ENCODE assay signal across 27 cellular contexts in the genomic region with DNA sequence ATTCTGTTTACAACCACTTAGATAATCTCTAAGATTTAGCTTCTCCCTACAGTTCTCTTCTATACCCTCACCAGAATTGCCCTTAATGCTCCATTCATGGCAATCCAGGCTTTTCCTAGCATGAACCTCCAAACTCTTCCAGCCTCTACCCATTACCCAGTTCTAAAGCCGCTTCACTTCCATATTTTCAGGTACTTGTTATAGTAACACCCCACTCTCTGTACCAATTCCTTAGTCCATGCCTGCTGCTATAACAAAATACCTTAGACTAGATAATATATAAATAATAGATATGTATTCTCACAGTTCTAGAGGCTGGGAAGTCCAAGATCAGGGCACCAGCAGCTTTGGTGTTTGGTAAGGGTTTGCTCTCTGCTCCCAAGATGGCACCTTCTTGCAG.
"Had no signal": no experiment of that assay in that cellular context is flagged by ENCODE, and none has a peak within 500 bp of the region (broad histone marks: within the 10 kb centered on the region; RNA-seq: fewer than 3 reads in every experiment).

No MANE protein-coding gene starts in this region.

- H3K27me3 ChIP-seq: stomach, suprapubic skin, testis, thyroid gland, tibial artery, tibial nerve, transverse colon, upper lobe of left lung, upper lobe of right lung, uterus, vagina had no signal

- H3K4me1 ChIP-seq: stomach, suprapubic skin, testis, thyroid gland, tibial artery, tibial nerve, transverse colon, upper lobe of left lung, upper lobe of right lung, uterus, vagina had no signal

- H3K36me3 ChIP-seq: stomach, suprapubic skin, thoracic aorta, thyroid gland, tibial artery, tibial nerve, transverse colon, upper lobe of left lung, upper lobe of right lung, uterus, vagina had no signal

- DNase-seq: stimulated activated CD4-positive, alpha-beta T cell treated with anti-CD3 and anti-CD28 coated beads, Interleukin-2, amount 100 ng/mL, for 48 hours; stimulated activated CD4-positive, alpha-beta T cell treated with anti-CD3 and anti-CD28 coated beads, Interleukin-4, amount 100 ng/mL, for 1 hour; stimulated activated CD4-positive, alpha-beta T cell treated with anti-CD3 and anti-CD28 coated beads, Interleukin-4, amount 100 ng/mL, for 24 hours; stimulated activated CD4-positive, alpha-beta T cell treated with anti-CD3 and anti-CD28 coated beads, Interleukin-4, amount 100 ng/mL, for 4 hours; stimulated activated CD8-positive, alpha-beta memory T cell treated with anti-CD3 and anti-CD28 coated beads, Interleukin-4, amount 100 ng/mL, for 48 hours; stimulated activated naive B cell treated with anti-CD40 and anti-IgM and Interleukin-4, amounts not matched to agents 10 μg/mL and 1 μg/mL and 100 μg/mL, for 72 hours; stimulated activated naive CD4-positive, alpha-beta T cell; stimulated activated naive CD4-positive, alpha-beta T cell treated with Interleukin-2 at 50 U/mL for 16 hours; stimulated activated naive CD8-positive, alpha-beta T cell treated with anti-CD3 and anti-CD28 coated beads, Interleukin-15, amount 100 ng/mL, for 72 hours; stimulated activated naive CD8-positive, alpha-beta T cell treated with anti-CD3 and anti-CD28 coated beads, Interleukin-15, Interleukin-2, amounts not matched to agents 100 U/mL and 50 U/mL, for 24 hours; stomach; substantia nigra; testis; thyroid gland; tibial artery; transverse colon; trophoblast cell; upper lobe of left lung; upper lobe of right lung; uterus had no signal

- ATAC-seq: stimulated activated effector memory CD8-positive, alpha-beta T cell treated with anti-CD3 and anti-CD28 coated beads, Interleukin-12 subunit alpha, Interleukin-12 subunit beta, amount 100 ng/mL, for 72 hours; stimulated activated memory B cell treated with anti-CD40 and anti-IgM and Interleukin-4, amounts not matched to agents 10 μg/mL and 1 μg/mL and 100 μg/mL, for 72 hours; stimulated activated naive B cell treated with anti-CD40 and anti-IgM and Interleukin-4, amounts not matched to agents 10 μg/mL and 1 μg/mL and 100 μg/mL, for 72 hours; stimulated activated naive CD8-positive, alpha-beta T cell treated with anti-CD3 and anti-CD28 coated beads, Interleukin-15, amount 100 ng/mL, for 72 hours; stimulated activated naive CD8-positive, alpha-beta T cell treated with anti-CD3 and anti-CD28 coated beads, Interleukin-15, Interleukin-2, amounts not matched to agents 100 U/mL and 50 U/mL, for 24 hours; upper lobe of right lung had no signal

- FAIRE-seq: urothelium cell line had no signal

- H3K9me3 ChIP-seq: testis, thyroid gland, upper lobe of right lung, uterus, vagina had no signal

- H3K4me3 ChIP-seq: stomach, suprapubic skin, testis, thoracic aorta, thyroid gland, tibial artery, tibial nerve, transverse colon, upper lobe of left lung, upper lobe of right lung, uterus, vagina had no signal

- H3K27ac ChIP-seq: stomach, suprapubic skin, testis, thoracic aorta, thyroid gland, tibial artery, tibial nerve, transverse colon, upper lobe of left lung, upper lobe of right lung, uterus, vagina had no signal
